Comparison of ENCODE assay signal across 8 cellular contexts in the genomic region with DNA sequence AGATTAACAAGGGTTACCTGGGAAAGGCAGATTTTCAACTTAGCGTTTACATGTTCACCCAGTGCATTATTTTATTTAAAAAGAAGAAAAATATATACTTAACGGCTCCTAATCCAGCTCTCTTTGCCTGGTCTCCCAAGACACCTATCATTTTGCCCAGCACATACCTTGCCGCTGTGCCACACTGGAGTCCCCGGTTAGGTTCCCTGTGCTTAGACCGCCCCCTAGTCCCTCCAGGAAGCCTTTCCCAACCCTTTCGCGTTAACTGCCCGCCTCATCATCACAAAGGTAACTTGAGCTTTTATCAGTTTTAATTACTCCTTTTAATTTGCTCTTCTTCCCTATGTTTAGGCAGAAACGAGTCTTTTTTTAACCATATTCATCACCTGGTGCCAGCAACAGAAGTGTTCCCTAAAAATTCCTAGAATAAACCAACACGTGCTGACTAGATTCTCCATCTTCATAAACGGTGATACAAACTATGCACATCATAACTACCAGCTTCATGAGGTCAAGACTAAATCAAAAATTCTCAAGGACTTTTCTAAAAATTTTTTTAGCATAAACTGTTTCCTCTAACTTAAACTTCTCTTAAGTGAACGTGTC. TPM values are rescaled to one million over a fixed set of nuclear protein-coding genes. Genes with fewer than 3 reads are reported as not detected.
DNase-seq lines count a peak whose midpoint lies in the region; ATAC-seq lines count a peak whose summit lies in the region.

No MANE protein-coding gene starts in this region.

- ATAC-seq in GM19463 (IDR thresholded peaks at IDR 0.05; ENCODE audit: unreplicated experiment): no peak

- DNase-seq in Daoy (ENCODE audit: low read depth) (peak; percentile 63), NCI-H1092 treated with DMSO at 0.1 percent for 48 hours (lab: John Stamatoyannopoulos, UW) (peak; percentile 91), AG08395 (ENCODE audit: low spot score) (no peak)
- DNase-seq in stimulated activated naive CD4-positive, alpha-beta T cell treated with Interleukin-2 at 50 U/mL for 16 hours (lab: John Stamatoyannopoulos, UW): no peak

- H3K4me3 ChIP-seq in iPS-15b (ENCODE audit: low read depth, low read length): peak overlapping the region; percentile 76
- peak overlapping the region; percentile 73 to 88 (median 82) for H3K4me3 ChIP-seq in skeletal muscle tissue (ENCODE audit: low read length in 3 of 3)

- peaks cover 4% of the 10 kb centered on the region for H3K36me3 ChIP-seq in iPS-15b (ENCODE audit: control insufficient read depth, insufficient read depth, low read length)
- H3K36me3 ChIP-seq in skeletal muscle tissue (ENCODE audit: control insufficient read depth in 3 of 3, insufficient read depth in 3 of 3, low read length in 3 of 3): peaks cover 6 to 32% (median 19%) of the 10 kb centered on the region in 3 donors

- H3K9me3 ChIP-seq in iPS-15b (ENCODE audit: control insufficient read depth, insufficient read depth, low read length) (no peaks in the 10 kb centered on the region), skeletal muscle tissue (ENCODE audit: control insufficient read depth in 3 of 3, low read length in 3 of 3) (no peaks in the 10 kb centered on the region)

- H3K27me3 ChIP-seq in iPS-15b (ENCODE audit: control insufficient read depth, insufficient read depth, low read length): no peaks in the 10 kb centered on the region
- H3K27me3 ChIP-seq in skeletal muscle tissue (ENCODE audit: control insufficient read depth in 3 of 3, insufficient read depth in 3 of 3, low read length in 3 of 3): no peaks in the 10 kb centered on the region

- H3K4me1 ChIP-seq in iPS-15b (ENCODE audit: control insufficient read depth, insufficient read depth, low read length): peaks cover 7% of the 10 kb centered on the region
- peaks cover 0 to 11% (median 11%) of the 10 kb centered on the region in 3 donors for H3K4me1 ChIP-seq in skeletal muscle tissue (ENCODE audit: control insufficient read depth in 3 of 3, insufficient read depth in 3 of 3, low read length in 3 of 3)

- peak overlapping the region; percentile 47 for H3K9ac ChIP-seq in iPS-15b (ENCODE audit: low read depth, low read length)
- peak overlapping the region; percentile 81 to 87 (median 83) for H3K9ac ChIP-seq in skeletal muscle tissue (ENCODE audit: low read depth in 1 of 3, low read length in 3 of 3)

- H3K27ac ChIP-seq in angular gyrus (ENCODE audit: low read depth, low read length) (peak overlapping the region; percentile 50), skeletal muscle tissue (ENCODE audit: low read depth, low read length) (peak overlapping the region; percentile 89)

RNA-seq across cellular contexts. Expression of a gene that starts 19.7 kb away (rescaled TPM):
- total RNA-seq in Daoy (2014; rRNA removed; shearing (Covaris generic)): 361 and 385 TPM in 2 replicates
- total RNA-seq in skeletal muscle tissue: 54.3 TPM

RNA-seq across cellular contexts. Expression of a gene that starts 31.7 kb away (rescaled TPM):
- total RNA-seq in Daoy (2014; rRNA removed; shearing (Covaris generic)): 43.9 and 44.3 TPM in 2 replicates
- 30.3 TPM for total RNA-seq in skeletal muscle tissue

RNA-seq across cellular contexts. Expression of a gene that starts 43.4 kb away (rescaled TPM):
- 73.8 and 98.7 TPM in 2 replicates for total RNA-seq in Daoy (2014; rRNA removed; shearing (Covaris generic))
- total RNA-seq in skeletal muscle tissue: 15.1 TPM

Comparison
In these comparisons a context has a peak if more than half of its experiments do, and no peak if none do; other contexts are left out.
1. DNase-seq: peak in Daoy (single experiment) and NCI-H1092 treated with DMSO at 0.1 percent for 48 hours (single experiment); none in stimulated activated naive CD4-positive, alpha-beta T cell treated with Interleukin-2 at 50 U/mL for 16 hours (single experiment) and AG08395 (single experiment).